Comparison of ENCODE assay signal across 24 cellular contexts in the genomic region with DNA sequence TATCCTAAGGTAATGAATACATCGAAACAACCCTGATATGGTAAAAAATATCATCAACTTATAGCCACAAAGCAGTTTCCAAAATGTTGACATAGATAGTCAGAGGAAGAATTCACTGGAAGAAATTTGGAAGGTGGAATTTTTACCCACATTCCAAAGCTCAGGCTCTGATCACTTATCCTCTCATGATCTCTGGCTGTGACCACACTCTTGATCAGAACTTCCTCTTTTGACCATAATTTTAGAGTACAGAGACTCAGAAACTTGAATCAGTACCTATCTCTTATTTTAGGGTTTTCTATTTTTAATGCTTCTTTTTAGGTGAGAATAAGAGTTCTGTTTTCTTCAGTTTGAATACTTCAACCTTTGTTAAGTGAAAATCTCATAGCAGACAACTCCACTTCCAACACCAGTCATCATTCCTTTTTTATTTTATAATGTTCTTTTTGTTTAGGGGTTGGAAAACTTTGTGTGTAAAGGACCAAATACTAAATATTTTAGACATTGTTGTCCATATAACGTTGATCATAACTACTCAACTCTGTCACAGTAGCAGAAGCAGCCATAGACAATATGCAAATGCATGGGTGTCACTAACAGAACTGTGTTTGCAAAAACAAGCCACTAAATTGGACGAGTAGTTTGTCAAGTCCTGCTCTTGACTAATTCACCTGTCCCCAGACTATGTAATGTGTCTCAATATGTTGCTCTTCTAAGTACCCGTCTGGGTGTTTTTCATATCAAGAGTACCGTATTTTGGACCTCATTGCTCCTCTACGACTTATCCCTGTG.
A peak's percentile ranks its signal among the peaks of the same experiment; 100 is the strongest.
DNase-seq lines count a peak whose midpoint lies in the region; ATAC-seq and TF ChIP-seq lines count a peak whose summit lies in the region.
"Had no signal": no experiment of that assay in that cellular context is flagged by ENCODE, and none has a peak within 500 bp of the region (broad histone marks: within the 10 kb centered on the region; RNA-seq: fewer than 3 reads in every experiment).

No MANE protein-coding gene starts in this region.

- H3K9me3 ChIP-seq in psoas muscle: no peaks in the 10 kb centered on the region
- H3K9me3 ChIP-seq: HAP-1, mucosa of descending colon had no signal

- H3K4me1 Mint-ChIP-seq in MCF 10A (ENCODE audit: insufficient read depth, unreplicated experiment): peaks cover 4% of the 10 kb centered on the region
- H3K4me1 Mint-ChIP-seq: CD14-positive monocyte, immature natural killer cell had no signal

- H3K27ac ChIP-seq in psoas muscle: no peak overlapping the region
- H3K27ac ChIP-seq: epithelial cell of prostate had no signal

- TF ChIP-seq CTCF in GM12865 (IDR thresholded peaks at IDR 0.05; ENCODE audit: insufficient read depth, low read depth, low read length, missing control alignments): no peak
- no peak for TF ChIP-seq CTCF in choroid plexus epithelial cell (conservative IDR thresholded peaks at IDR 0.05; ENCODE audit: low read depth, low read length)
- no peak for TF ChIP-seq CTCF in MCF 10A (IDR thresholded peaks at IDR 0.05; ENCODE audit: unreplicated experiment)
- no peak for TF ChIP-seq CTCF in psoas muscle (IDR thresholded peaks at IDR 0.05)

- 78 to 82% (median 79%) methylated on average over 6 of the region's 6 CpGs for WGBS in psoas muscle, 3 donors

- no peak overlapping the region for H3K4me3 ChIP-seq in GM12865 (ENCODE audit: low read depth, low read length)
- H3K4me3 ChIP-seq in choroid plexus epithelial cell (ENCODE audit: low read depth, low read length): no peak overlapping the region
- H3K4me3 ChIP-seq in psoas muscle: no peak overlapping the region
- H3K4me3 ChIP-seq: HAP-1, mucosa of descending colon had no signal

- no TSS peak for BruUV-seq in MCF 10A (replicated peaks; lab: Mats Ljungman, UMichigan)

- no peaks in the 10 kb centered on the region for H3K9me3 Mint-ChIP-seq in MCF 10A (ENCODE audit: unreplicated experiment)
- H3K9me3 Mint-ChIP-seq: activated T-cell treated with anti-CD3 and anti-CD28 coated beads, Interleukin-2, amount 50 U/mL, for 24 hours; WTC11 had no signal

- H3K4me1 ChIP-seq in psoas muscle: no peaks in the 10 kb centered on the region
- H3K4me1 ChIP-seq: HAP-1 had no signal

- CTCF ChIA-PET in MCF 10A (lab: Yijun Ruan, JAX): no interaction called here

- H3K4me3 Mint-ChIP-seq in MCF 10A (ENCODE audit: unreplicated experiment): no peak overlapping the region
- H3K4me3 Mint-ChIP-seq: activated T-cell treated with anti-CD3 and anti-CD28 coated beads, Interleukin-2, amount 50 U/mL, for 24 hours; CD14-positive monocyte; immature natural killer cell; WTC11 had no signal

- peaks cover 0 to 3% (median 0%) of the 10 kb centered on the region in 3 donors for H3K27me3 ChIP-seq in psoas muscle (ENCODE audit: insufficient read depth in 3 of 3, low read length in 2 of 3)

- H3K36me3 ChIP-seq in psoas muscle (ENCODE audit: insufficient read depth in 1 of 2, low read depth in 1 of 2): no peaks in the 10 kb centered on the region
- H3K36me3 ChIP-seq: HAP-1 had no signal

- peaks cover 44% of the 10 kb centered on the region for H3K27me3 Mint-ChIP-seq in MCF 10A (ENCODE audit: insufficient read depth, unreplicated experiment)
- H3K27me3 Mint-ChIP-seq: activated T-cell treated with anti-CD3 and anti-CD28 coated beads, Interleukin-2, amount 50 U/mL, for 24 hours had no signal

- intact Hi-C loops in MCF 10A (cut with micrococcal nuclease) (no loop called here), psoas muscle (cut with DNase I) (no loop called here)

- ATAC-seq in GM21360 (IDR thresholded peaks at IDR 0.05; ENCODE audit: unreplicated experiment) (peak; percentile 69), psoas muscle (no peak)
- ATAC-seq: left ventricle myocardium superior, mucosa of descending colon, Right ventricle myocardium inferior, WTC11 had no signal

- in situ Hi-C loops in KBM-7 (cut with MboI; ENCODE audit: low pct_unique_long_range_greater_than_20kb, low sequenced_read_pairs): no loop called here

- POLR2A ChIA-PET in MCF 10A (lab: Yijun Ruan, JAX): no interaction called here

- no peaks in the 10 kb centered on the region for H3K36me3 Mint-ChIP-seq in MCF 10A (ENCODE audit: insufficient read depth, unreplicated experiment)
- H3K36me3 Mint-ChIP-seq: CD14-positive monocyte, immature natural killer cell, WTC11 had no signal

- H3K27ac Mint-ChIP-seq in MCF 10A (ENCODE audit: low read depth, unreplicated experiment): no peak overlapping the region
- H3K27ac Mint-ChIP-seq: activated T-cell treated with anti-CD3 and anti-CD28 coated beads, Interleukin-2, amount 50 U/mL, for 24 hours; CD14-positive monocyte; immature natural killer cell; WTC11 had no signal

- peak; percentile 4 for DNase-seq in GM12865 (ENCODE audit: low read depth)
- DNase-seq in KBM-7: peak; percentile 10
- peak; percentile 12 for DNase-seq in choroid plexus epithelial cell (ENCODE audit: low read depth)
- DNase-seq in MCF 10A (ENCODE audit: unreplicated experiment): no peak
- DNase-seq in MV-4-11 (lab: John Stamatoyannopoulos, UW): no peak
- no peak for DNase-seq in activated naive CD4-positive, alpha-beta T cell treated with anti-CD3 and anti-CD28 coated beads, Interleukin-2, amount 50 U/mL, for 16 hours
- DNase-seq in psoas muscle: no peak
- DNase-seq: activated naive CD4-positive, alpha-beta T cell treated with Interleukin-2 at 50 U/mL for 16 hours; activated T-cell treated with anti-CD3 and anti-CD28 coated beads, Interleukin-2, amount 50 U/mL, for 24 hours; amygdala; immature natural killer cell; left ventricle myocardium superior; mucosa of descending colon; NCI-H1417; NCI-H526; small intestine; stimulated activated CD4-positive, alpha-beta T cell treated with anti-CD3 and anti-CD28 coated beads, Interleukin-2, amount 100 ng/mL, for 48 hours; stimulated activated naive CD4-positive, alpha-beta T cell treated with Interleukin-2 at 50 U/mL for 16 hours had no signal

Comparison
In these comparisons a context has a peak if more than half of its experiments do, and no peak if none do; other contexts are left out.
1. DNase-seq: peak in GM12865 (single experiment), KBM-7 (single experiment) and choroid plexus epithelial cell (single experiment); none in MCF 10A (single experiment), MV-4-11 (single experiment), activated naive CD4-positive, alpha-beta T cell treated with anti-CD3 and anti-CD28 coated beads, Interleukin-2, amount 50 U/mL, for 16 hours (single experiment) and psoas muscle (0 of 2).